ENCODE assay signal across 33 cellular contexts in the genomic region with DNA sequence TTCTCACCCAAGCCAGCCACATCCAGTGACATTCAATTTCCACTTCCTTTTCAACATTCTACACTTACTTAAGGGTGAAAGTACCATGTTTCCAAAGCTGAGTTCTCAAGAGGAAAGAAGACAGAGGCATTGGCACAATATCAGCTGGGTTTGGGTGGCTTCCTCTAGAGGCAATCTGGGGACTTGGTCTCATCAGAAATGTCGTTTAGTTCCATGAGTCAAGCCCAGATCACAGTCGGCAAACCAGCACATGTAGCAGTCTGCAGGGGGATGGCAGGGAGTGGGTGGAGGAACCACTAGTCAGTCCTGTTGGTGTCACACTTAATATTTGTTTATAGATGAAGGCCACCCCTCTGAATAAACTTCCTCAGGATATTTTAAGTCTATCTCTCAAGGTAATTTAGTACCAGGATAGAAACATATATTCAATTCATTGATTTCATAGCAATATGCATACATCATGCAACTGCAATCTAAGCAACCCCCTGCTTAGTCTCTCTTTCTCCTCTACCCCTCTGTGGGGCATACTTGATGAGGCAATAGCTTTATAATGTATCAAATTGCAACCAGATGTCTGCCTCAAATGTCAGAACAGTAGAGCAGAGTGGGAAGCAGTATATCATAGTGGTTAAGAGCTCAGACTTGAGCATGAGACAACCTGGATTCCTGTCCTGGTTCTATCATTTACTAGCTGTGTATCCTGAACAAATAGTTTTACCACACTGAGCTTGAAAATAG. TPM values are rescaled to one million over a fixed set of nuclear protein-coding genes. Genes with fewer than 3 reads are reported as not detected.
DNase-seq lines count a peak whose midpoint lies in the region; ATAC-seq and TF ChIP-seq lines count a peak whose summit lies in the region.
"Had no signal": no experiment of that assay in that cellular context is flagged by ENCODE, and none has a peak within 500 bp of the region (broad histone marks: within the 10 kb centered on the region; RNA-seq: fewer than 3 reads in every experiment).

No MANE protein-coding gene starts in this region.

- TF ChIP-seq CTCF in BE2C (IDR thresholded peaks at IDR 0.05; ENCODE audit: low read depth, low read length) (no peak), WERI-Rb-1 (IDR thresholded peaks at IDR 0.05; ENCODE audit: low read depth, low read length) (no peak), heart left ventricle (IDR thresholded peaks at IDR 0.05) (no peak)

- no peaks in the 10 kb centered on the region for H3K27me3 ChIP-seq in BE2C
- H3K27me3 ChIP-seq in WERI-Rb-1 (ENCODE audit: insufficient read depth, low read depth, severe bottlenecking), result no peaks in the 10 kb centered on the region
- peaks cover 12 to 69% (median 37%) of the 10 kb centered on the region in 9 donors for H3K27me3 ChIP-seq in heart left ventricle
- H3K27me3 ChIP-seq: ovary, testis, vagina had no signal

- 32 to 59% (median 45%) methylated on average over 2 of the region's 2 CpGs for WGBS in heart left ventricle, 4 donors

- H3K9me3 ChIP-seq in BE2C (no peaks in the 10 kb centered on the region), WERI-Rb-1 (ENCODE audit: severe bottlenecking) (no peaks in the 10 kb centered on the region), heart left ventricle (no peaks in the 10 kb centered on the region)
- H3K9me3 ChIP-seq: BLaER1 treated with 17β-estradiol and CSF1 and Interleukin-3, amounts not matched to agents 10 nM and 100 nM; esophagus muscularis mucosa; left lung; ovary; Peyer's patch; testis; vagina had no signal

- peak; percentile 53 for DNase-seq in BE2C
- DNase-seq in NCI-H146 treated with DMSO at 0.1 percent for 48 hours (lab: John Stamatoyannopoulos, UW; ENCODE audit: unreplicated experiment), result peak; percentile 31
- peak; percentile 21 for DNase-seq in NCI-H446 treated with DMSO at 0.1 percent for 48 hours (lab: John Stamatoyannopoulos, UW)
- no peak for DNase-seq in WERI-Rb-1
- no peak for DNase-seq in heart left ventricle
- DNase-seq in activated T-cell treated with anti-CD3 and anti-CD28 coated beads, Interleukin-2, amount 50 U/mL, for 24 hours, result no peak
- DNase-seq in stimulated activated CD4-positive, alpha-beta T cell treated with anti-CD3 and anti-CD28 coated beads, Interleukin-15, amount 100 ng/mL, for 24 hours, result no peak
- DNase-seq: ACHN; activated CD4-positive, alpha-beta T cell treated with anti-CD3 and anti-CD28 coated beads for 48 hours; activated naive CD4-positive, alpha-beta T cell treated with Interleukin-2 at 50 U/mL for 16 hours; activated T-cell treated with anti-CD3 and anti-CD28 coated beads, Interleukin-2, amount 50 U/mL, for 48 hours; Calu3; foreskin melanocyte; hippocampal formation; Kasumi-1; left lung; naive thymus-derived CD8-positive, alpha-beta T cell; ovary; Peyer's patch; stimulated activated CD4-positive, alpha-beta T cell treated with anti-CD3 and anti-CD28 coated beads, Interleukin-2, amount 100 ng/mL, for 48 hours; T-helper 2 cell; testis had no signal

- H3K27ac ChIP-seq in WERI-Rb-1 (peak overlapping the region; percentile 95), heart left ventricle (no peak overlapping the region)
- H3K27ac ChIP-seq: BLaER1 treated with 17β-estradiol and CSF1 and Interleukin-3, amounts not matched to agents 10 nM and 100 nM; esophagus muscularis mucosa; left lung; ovary; Peyer's patch; testis; vagina had no signal

- ATAC-seq in activated T-helper 17 cell treated with anti-CD3 and anti-CD28 coated beads, Interleukin-2, amount 50 U/mL, for 72 hours (replicated peaks), result no peak
- ATAC-seq in heart left ventricle, result no peak
- ATAC-seq: HCT116; HepG2; left lung; naive thymus-derived CD8-positive, alpha-beta T cell; stimulated activated memory B cell treated with anti-CD40 and anti-IgM and Interleukin-4, amounts not matched to agents 10 μg/mL and 1 μg/mL and 100 μg/mL, for 72 hours had no signal

- H3K9me3 Mint-ChIP-seq in activated T-helper 17 cell treated with anti-CD3 and anti-CD28 coated beads, Interleukin-2, amount 50 U/mL, for 72 hours, result peaks cover 5% of the 10 kb centered on the region
- H3K9me3 Mint-ChIP-seq in activated T-cell treated with anti-CD3 and anti-CD28 coated beads, Interleukin-2, amount 50 U/mL, for 24 hours, result no peaks in the 10 kb centered on the region
- H3K9me3 Mint-ChIP-seq: mesothelial cell of epicardium had no signal

- no peak for TF ChIP-seq POLR2A in heart left ventricle (IDR thresholded peaks at IDR 0.05)

- no peak overlapping the region for H3K27ac Mint-ChIP-seq in activated T-helper 17 cell treated with anti-CD3 and anti-CD28 coated beads, Interleukin-2, amount 50 U/mL, for 72 hours
- H3K27ac Mint-ChIP-seq in activated T-cell treated with anti-CD3 and anti-CD28 coated beads, Interleukin-2, amount 50 U/mL, for 24 hours, result no peak overlapping the region
- H3K27ac Mint-ChIP-seq: mesothelial cell of epicardium; naive thymus-derived CD8-positive, alpha-beta T cell; stimulated activated memory B cell treated with anti-CD40 and anti-IgM and Interleukin-4, amounts not matched to agents 10 μg/mL and 1 μg/mL and 100 μg/mL, for 72 hours had no signal

- peak overlapping the region; percentile 91 for H3K4me3 ChIP-seq in BE2C (ENCODE audit: low read depth, low read length)
- peak overlapping the region; percentile 88 for H3K4me3 ChIP-seq in WERI-Rb-1 (ENCODE audit: low read depth, low read length)
- H3K4me3 ChIP-seq in heart left ventricle, result no peak overlapping the region
- H3K4me3 ChIP-seq: BLaER1 treated with 17β-estradiol and CSF1 and Interleukin-3, amounts not matched to agents 10 nM and 100 nM; esophagus muscularis mucosa; left lung; ovary; Peyer's patch; smooth muscle cell; testis; vagina had no signal

- H3K36me3 Mint-ChIP-seq in activated T-helper 17 cell treated with anti-CD3 and anti-CD28 coated beads, Interleukin-2, amount 50 U/mL, for 72 hours (ENCODE audit: low read depth), result no peaks in the 10 kb centered on the region
- no peaks in the 10 kb centered on the region for H3K36me3 Mint-ChIP-seq in activated T-cell treated with anti-CD3 and anti-CD28 coated beads, Interleukin-2, amount 50 U/mL, for 24 hours (ENCODE audit: low read depth)
- H3K36me3 Mint-ChIP-seq: mesothelial cell of epicardium; stimulated activated memory B cell treated with anti-CD40 and anti-IgM and Interleukin-4, amounts not matched to agents 10 μg/mL and 1 μg/mL and 100 μg/mL, for 72 hours had no signal

- intact Hi-C loops in heart left ventricle (cut with DNase I), result loop anchor here in 6 of 10 donors (5.0 to 10.0 kb wide), 4 partner anchors 428 to 563 kb away; no protein-coding TSS in a partner anchor

- peaks cover 19% of the 10 kb centered on the region for H3K36me3 ChIP-seq in BE2C
- peaks cover 57% of the 10 kb centered on the region for H3K36me3 ChIP-seq in WERI-Rb-1
- H3K36me3 ChIP-seq in heart left ventricle, result no peaks in the 10 kb centered on the region
- H3K36me3 ChIP-seq: BLaER1 treated with 17β-estradiol and CSF1 and Interleukin-3, amounts not matched to agents 10 nM and 100 nM; esophagus muscularis mucosa; left lung; ovary; Peyer's patch; vagina had no signal

- peaks cover 40% of the 10 kb centered on the region for H3K27me3 Mint-ChIP-seq in activated T-helper 17 cell treated with anti-CD3 and anti-CD28 coated beads, Interleukin-2, amount 50 U/mL, for 72 hours
- peaks cover 44% of the 10 kb centered on the region for H3K27me3 Mint-ChIP-seq in activated T-cell treated with anti-CD3 and anti-CD28 coated beads, Interleukin-2, amount 50 U/mL, for 24 hours

- no peak overlapping the region for H3K4me3 Mint-ChIP-seq in activated T-helper 17 cell treated with anti-CD3 and anti-CD28 coated beads, Interleukin-2, amount 50 U/mL, for 72 hours
- H3K4me3 Mint-ChIP-seq in activated T-cell treated with anti-CD3 and anti-CD28 coated beads, Interleukin-2, amount 50 U/mL, for 24 hours, result no peak overlapping the region
- H3K4me3 Mint-ChIP-seq: mesothelial cell of epicardium; naive thymus-derived CD8-positive, alpha-beta T cell; stimulated activated memory B cell treated with anti-CD40 and anti-IgM and Interleukin-4, amounts not matched to agents 10 μg/mL and 1 μg/mL and 100 μg/mL, for 72 hours had no signal

- no peaks in the 10 kb centered on the region for H3K4me1 Mint-ChIP-seq in activated T-helper 17 cell treated with anti-CD3 and anti-CD28 coated beads, Interleukin-2, amount 50 U/mL, for 72 hours
- H3K4me1 Mint-ChIP-seq in activated T-cell treated with anti-CD3 and anti-CD28 coated beads, Interleukin-2, amount 50 U/mL, for 24 hours (ENCODE audit: low read depth), result no peaks in the 10 kb centered on the region
- H3K4me1 Mint-ChIP-seq: mesothelial cell of epicardium; naive thymus-derived CD8-positive, alpha-beta T cell; stimulated activated memory B cell treated with anti-CD40 and anti-IgM and Interleukin-4, amounts not matched to agents 10 μg/mL and 1 μg/mL and 100 μg/mL, for 72 hours had no signal

- H3K4me1 ChIP-seq in BE2C, result no peaks in the 10 kb centered on the region; the same call in 1 of the 2 replicates
- H3K4me1 ChIP-seq in heart left ventricle, result peaks cover 0 to 20% (median 1%) of the 10 kb centered on the region in 12 donors
- H3K4me1 ChIP-seq: BLaER1 treated with 17β-estradiol and CSF1 and Interleukin-3, amounts not matched to agents 10 nM and 100 nM; left lung; Peyer's patch; vagina had no signal

RNA-seq across cellular contexts. Expression of a gene that starts 3.0 kb away (rescaled TPM):
- 11.1 TPM for polyA plus RNA-seq in BE2C (2012; ENCODE audit: insufficient read depth, insufficient read length, low read depth)
- not detected for total RNA-seq in activated T-helper 17 cell treated with anti-CD3 and anti-CD28 coated beads, Interleukin-2, amount 50 U/mL, for 72 hours
- total RNA-seq in heart left ventricle, result under 1 TPM in 8 of 9 donors, not detected in 1; 0.08 to 0.57 (median 0.27) TPM
- under 1 TPM; 0.04 to 0.42 TPM for polyA plus RNA-seq in heart left ventricle
- total RNA-seq: activated CD8-positive, alpha-beta memory T cell treated with anti-CD3 and anti-CD28 coated beads for 36 hours; Calu3; esophagus muscularis mucosa; HepG2; naive thymus-derived CD8-positive, alpha-beta T cell; Peyer's patch; SK-MEL-5 had no signal
- polyA plus RNA-seq: HepG2; naive thymus-derived CD8-positive, alpha-beta T cell; smooth muscle cell had no signal

Comparison
In these comparisons a context has a peak if more than half of its experiments do, and no peak if none do; other contexts are left out.
1. DNase-seq: peak in BE2C (single experiment), NCI-H146 treated with DMSO at 0.1 percent for 48 hours (single experiment) and NCI-H446 treated with DMSO at 0.1 percent for 48 hours (single experiment); none in WERI-Rb-1 (single experiment), heart left ventricle (0 of 5), activated T-cell treated with anti-CD3 and anti-CD28 coated beads, Interleukin-2, amount 50 U/mL, for 24 hours (single experiment) and stimulated activated CD4-positive, alpha-beta T cell treated with anti-CD3 and anti-CD28 coated beads, Interleukin-15, amount 100 ng/mL, for 24 hours (single experiment).
2. H3K4me3 ChIP-seq: peak in BE2C (single experiment) and WERI-Rb-1 (single experiment); none in heart left ventricle (0 of 12).